Comparison of ENCODE assay signal across 8 cellular contexts in the genomic region with DNA sequence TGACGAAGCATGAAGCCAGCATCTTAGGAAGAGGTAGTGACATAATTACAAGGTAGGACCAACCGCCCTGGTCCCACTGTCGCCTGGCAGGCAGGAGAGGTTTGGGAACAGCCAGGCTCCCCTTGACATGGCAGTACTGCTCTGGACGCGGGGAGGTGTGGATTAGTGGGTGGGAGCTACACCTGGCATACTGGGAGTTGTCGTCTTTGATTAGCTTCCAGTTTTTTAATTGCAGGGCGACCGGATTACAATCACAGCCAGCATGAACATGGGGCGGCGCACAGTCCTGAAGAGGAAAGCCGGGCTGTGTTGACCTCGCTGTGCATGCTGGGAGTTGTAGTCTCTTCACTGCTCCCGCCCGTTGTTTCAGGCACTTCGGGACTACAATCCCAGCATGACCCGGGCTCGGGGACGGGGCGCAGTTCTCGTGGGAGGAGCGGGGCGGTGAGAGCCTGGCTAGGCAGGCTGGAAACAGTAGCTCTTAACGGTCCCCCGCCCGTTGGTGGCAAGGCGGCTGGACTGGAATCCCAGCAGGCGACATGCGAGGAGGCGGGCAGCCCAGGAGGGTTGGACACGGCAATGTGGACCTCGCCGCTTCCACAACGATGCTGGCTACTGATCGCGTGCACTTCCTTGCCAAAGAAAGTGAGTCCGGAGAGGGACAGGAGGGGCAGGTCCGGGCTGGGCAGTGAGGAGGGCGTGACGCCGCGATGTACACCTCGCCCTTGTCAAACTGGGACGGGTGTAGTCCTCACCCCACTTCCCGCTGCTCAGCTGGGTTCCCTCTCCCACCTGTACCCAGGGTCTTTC.
DNase-seq lines count a peak whose midpoint lies in the region; ATAC-seq, FAIRE-seq and TF ChIP-seq lines count a peak whose summit lies in the region.
"Had no signal": no experiment of that assay in that cellular context is flagged by ENCODE, and none has a peak within 500 bp of the region (broad histone marks: within the 10 kb centered on the region; RNA-seq: fewer than 3 reads in every experiment).

No MANE protein-coding gene starts in this region.

- no peak for TF ChIP-seq POLR2A in GM12891 (IDR thresholded peaks at IDR 0.05; ENCODE audit: low read depth, low read length)

- peaks cover 8 to 13% of the 10 kb centered on the region in 2 donors for H3K36me3 Mint-ChIP-seq in stimulated activated naive B cell treated with anti-CD40 and anti-IgM and Interleukin-4, amounts not matched to agents 10 μg/mL and 1 μg/mL and 100 μg/mL, for 72 hours

- peak; percentile 94 for ATAC-seq in stimulated activated naive B cell treated with anti-CD40 and anti-IgM and Interleukin-4, amounts not matched to agents 10 μg/mL and 1 μg/mL and 100 μg/mL, for 72 hours (replicated peaks)

- no peaks in the 10 kb centered on the region for H3K79me2 ChIP-seq in MM.1S (ENCODE audit: low read length)

- peaks cover 5 to 13% of the 10 kb centered on the region in 2 donors for H3K4me1 Mint-ChIP-seq in stimulated activated naive B cell treated with anti-CD40 and anti-IgM and Interleukin-4, amounts not matched to agents 10 μg/mL and 1 μg/mL and 100 μg/mL, for 72 hours

- no peak for FAIRE-seq in GM12891 (lab: Jason Lieb, UNC)

- H3K9me3 Mint-ChIP-seq in stimulated activated naive B cell treated with anti-CD40 and anti-IgM and Interleukin-4, amounts not matched to agents 10 μg/mL and 1 μg/mL and 100 μg/mL, for 72 hours = peaks cover 5 to 10% of the 10 kb centered on the region in 2 donors

- no peaks in the 10 kb centered on the region for H3K4me1 ChIP-seq in MM.1S (ENCODE audit: low read length)
- peaks cover 0 to 9% of the 10 kb centered on the region in 2 donors for H3K4me1 ChIP-seq in muscle layer of duodenum (ENCODE audit: control insufficient read depth in 1 of 2, insufficient read depth in 2 of 2, low read length in 2 of 2)

- no peaks in the 10 kb centered on the region for H4K20me1 ChIP-seq in MM.1S (ENCODE audit: insufficient read depth, low read length)

- H3K4me2 ChIP-seq in MM.1S (ENCODE audit: low read depth, low read length) = peak overlapping the region; percentile 29; the same call in 1 of the 2 replicates

- peak; percentile 62 for DNase-seq in MM.1S
- peak; percentile 86 for DNase-seq in activated CD4-positive, alpha-beta T cell treated with anti-CD3 and anti-CD28 coated beads for 1 hour
- DNase-seq in cerebellum (ENCODE audit: low spot score) = peak; percentile 92
- DNase-seq in stimulated activated naive B cell treated with anti-CD40 and anti-IgM and Interleukin-4, amounts not matched to agents 10 μg/mL and 1 μg/mL and 100 μg/mL, for 72 hours = peak; percentile 93
- no peak for DNase-seq in islet precursor cell
- no peak for DNase-seq in GM12891 (ENCODE audit: insufficient read length, low spot score)

- no peaks in the 10 kb centered on the region for H3K9me3 ChIP-seq in MM.1S (replicated peaks; ENCODE audit: insufficient read depth, low read length)
- H3K9me3 ChIP-seq in muscle layer of duodenum (ENCODE audit: control insufficient read depth in 1 of 2, low read length in 2 of 2) = peaks cover 0 to 2% of the 10 kb centered on the region in 2 donors

- no peak for TF ChIP-seq CTCF in MM.1S (IDR thresholded peaks at IDR 0.05; ENCODE audit: low read length)

- H3K4me3 ChIP-seq in MM.1S (ENCODE audit: low read length) (peak overlapping the region; percentile 43), muscle layer of duodenum (ENCODE audit: low read depth in 1 of 2, low read length in 2 of 2) (peak overlapping the region; percentile 76 to 92)
- H3K4me3 ChIP-seq: SK-N-MC had no signal

- H3K27me3 Mint-ChIP-seq in stimulated activated naive B cell treated with anti-CD40 and anti-IgM and Interleukin-4, amounts not matched to agents 10 μg/mL and 1 μg/mL and 100 μg/mL, for 72 hours = no peaks in the 10 kb centered on the region

- H3K27me3 ChIP-seq in MM.1S (replicated peaks; ENCODE audit: insufficient read depth, low read length) = no peaks in the 10 kb centered on the region
- no peaks in the 10 kb centered on the region for H3K27me3 ChIP-seq in muscle layer of duodenum (ENCODE audit: low read depth, low read length)

- H3K4me3 Mint-ChIP-seq in stimulated activated naive B cell treated with anti-CD40 and anti-IgM and Interleukin-4, amounts not matched to agents 10 μg/mL and 1 μg/mL and 100 μg/mL, for 72 hours = peak overlapping the region; percentile 90 to 96

- H3K36me3 ChIP-seq in MM.1S (replicated peaks; ENCODE audit: insufficient read depth, low read length) = no peaks in the 10 kb centered on the region
- H3K36me3 ChIP-seq in muscle layer of duodenum (ENCODE audit: control insufficient read depth in 1 of 2, insufficient read depth in 2 of 2, low read length in 2 of 2) = no peaks in the 10 kb centered on the region

- peak overlapping the region; percentile 70 for H2AFZ ChIP-seq in MM.1S (ENCODE audit: low read length)

- peak overlapping the region; percentile 96 for H3K27ac Mint-ChIP-seq in stimulated activated naive B cell treated with anti-CD40 and anti-IgM and Interleukin-4, amounts not matched to agents 10 μg/mL and 1 μg/mL and 100 μg/mL, for 72 hours

- H3F3A ChIP-seq in MM.1S (ENCODE audit: insufficient read depth, low read length) = no peaks in the 10 kb centered on the region

- H3K9me2 ChIP-seq in MM.1S (replicated peaks; ENCODE audit: insufficient read depth, low read length) = no peaks in the 10 kb centered on the region

- H3K27ac ChIP-seq in MM.1S (ENCODE audit: low read length) (no peak overlapping the region), muscle layer of duodenum (ENCODE audit: low read length) (no peak overlapping the region)
- H3K27ac ChIP-seq: SK-N-MC had no signal

- H3K9ac ChIP-seq in MM.1S (ENCODE audit: low read length) = no peak overlapping the region

TF ChIP-seq in GM12891, 5 proteins besides CTCF, POLR2A, EP300 and RAD21:
- TF ChIP-seq PAX5 (IDR thresholded peaks at IDR 0.05; ENCODE audit: insufficient read depth, low read length, severe bottlenecking) (no peak), POU2F2 (IDR thresholded peaks at IDR 0.05; ENCODE audit: low read depth, low read length) (no peak), SPI1 (IDR thresholded peaks at IDR 0.05; ENCODE audit: low read depth, low read length) (no peak), TAF1 (IDR thresholded peaks at IDR 0.05; ENCODE audit: low read depth, low read length) (no peak), POLR2AphosphoS5 (IDR thresholded peaks at IDR 0.05; ENCODE audit: low read depth, low read length) (no peak)

Comparison
In these comparisons a context has a peak if more than half of its experiments do, and no peak if none do; other contexts are left out.
1. DNase-seq: peak in MM.1S (single experiment), activated CD4-positive, alpha-beta T cell treated with anti-CD3 and anti-CD28 coated beads for 1 hour (single experiment), cerebellum (single experiment) and stimulated activated naive B cell treated with anti-CD40 and anti-IgM and Interleukin-4, amounts not matched to agents 10 μg/mL and 1 μg/mL and 100 μg/mL, for 72 hours (single experiment); none in islet precursor cell (single experiment) and GM12891 (single experiment).